Comparison of ENCODE assay signal across 24 cellular contexts in genomic region chr9:30851600-30851999, GRCh38.
"Had no signal": no experiment of that assay in that cellular context is flagged by ENCODE, and none has a peak within 500 bp of the region (broad histone marks: within the 10 kb centered on the region; RNA-seq: fewer than 3 reads in every experiment).

No MANE protein-coding gene starts in this region.

- H3K27me3 ChIP-seq: esophagus muscularis mucosa, foreskin keratinocyte, gastroesophageal sphincter, heart right ventricle, sigmoid colon, testis, tibial artery had no signal

- H3K4me3 ChIP-seq: coronary artery, esophagus muscularis mucosa, gastroesophageal sphincter, heart right ventricle, lung, prostate gland, sigmoid colon, testis, tibial artery had no signal

- H3K4me1 ChIP-seq: esophagus muscularis mucosa, foreskin keratinocyte, gastroesophageal sphincter, heart right ventricle, prostate gland, testis, tibial artery had no signal

- H3K9me3 ChIP-seq: prostate gland, testis, tibial artery had no signal

- H3K27ac ChIP-seq: coronary artery, esophagus muscularis mucosa, foreskin keratinocyte, gastroesophageal sphincter, heart right ventricle, prostate gland, testis, tibial artery had no signal

- H3K36me3 ChIP-seq: esophagus muscularis mucosa, gastroesophageal sphincter, heart right ventricle, prostate gland, sigmoid colon, tibial artery had no signal

- DNase-seq: dermis blood vessel endothelial cell; effector memory CD4-positive, alpha-beta T cell; foreskin keratinocyte; glutamatergic neuron; heart right ventricle; hippocampal formation; kidney; nucleus accumbens; right cardiac atrium; sigmoid colon; stimulated activated CD4-positive, alpha-beta T cell treated with anti-CD3 and anti-CD28 coated beads, Interleukin-2, amount 100 ng/mL, for 24 hours; stimulated activated CD4-positive, alpha-beta T cell treated with anti-CD3 and anti-CD28 coated beads, Interleukin-4, amount 100 ng/mL, for 24 hours; stimulated activated naive CD8-positive, alpha-beta T cell treated with anti-CD3 and anti-CD28 coated beads, Interleukin-15, Interleukin-2, amounts not matched to agents 100 U/mL and 50 U/mL, for 24 hours; substantia nigra; testis; tibial artery had no signal

- ATAC-seq: foreskin keratinocyte; gastroesophageal sphincter; heart right ventricle; left lobe of liver; natural killer cell treated with Interleukin-12 subunit alpha and Interleukin-12 subunit beta and Interleukin-15 and Interleukin-18, amount 100 ng/mL, for 72 hours; right cardiac atrium; stimulated activated memory B cell treated with anti-CD40 and anti-IgM and Interleukin-4, amounts not matched to agents 10 μg/mL and 1 μg/mL and 100 μg/mL, for 72 hours; stimulated activated naive CD8-positive, alpha-beta T cell treated with anti-CD3 and anti-CD28 coated beads, Interleukin-15, Interleukin-2, amounts not matched to agents 100 U/mL and 50 U/mL, for 24 hours had no signal
